Comparison of ENCODE assay signal across 11 cellular contexts in genomic region chr18:48256848-48257247, GRCh38.
"Had no signal": no experiment of that assay in that cellular context is flagged by ENCODE, and none has a peak within 500 bp of the region (broad histone marks: within the 10 kb centered on the region; RNA-seq: fewer than 3 reads in every experiment).

No MANE protein-coding gene starts in this region.

- H2AFZ ChIP-seq: GM23248, GM23338 had no signal

- ATAC-seq: GM23338, HCT116 had no signal

- H3K4me1 ChIP-seq: HAP-1 had no signal

- H3K4me3 ChIP-seq: GM23248, GM23338, HAP-1 had no signal

- H3K27ac ChIP-seq: GM23248 had no signal

- DNase-seq: GM23248, GOT3, H7, H9, HCEC 1CT, HFFc6 had no signal

- H3K9me3 ChIP-seq: HAP-1 had no signal

- H3K36me3 ChIP-seq: HAP-1 had no signal

- H3K4me2 ChIP-seq: GM23338 had no signal

- FAIRE-seq: H1, H54 had no signal

- H3K9ac ChIP-seq: GM23248 had no signal
